Comparison of ENCODE assay signal across 10 cellular contexts in the genomic region with DNA sequence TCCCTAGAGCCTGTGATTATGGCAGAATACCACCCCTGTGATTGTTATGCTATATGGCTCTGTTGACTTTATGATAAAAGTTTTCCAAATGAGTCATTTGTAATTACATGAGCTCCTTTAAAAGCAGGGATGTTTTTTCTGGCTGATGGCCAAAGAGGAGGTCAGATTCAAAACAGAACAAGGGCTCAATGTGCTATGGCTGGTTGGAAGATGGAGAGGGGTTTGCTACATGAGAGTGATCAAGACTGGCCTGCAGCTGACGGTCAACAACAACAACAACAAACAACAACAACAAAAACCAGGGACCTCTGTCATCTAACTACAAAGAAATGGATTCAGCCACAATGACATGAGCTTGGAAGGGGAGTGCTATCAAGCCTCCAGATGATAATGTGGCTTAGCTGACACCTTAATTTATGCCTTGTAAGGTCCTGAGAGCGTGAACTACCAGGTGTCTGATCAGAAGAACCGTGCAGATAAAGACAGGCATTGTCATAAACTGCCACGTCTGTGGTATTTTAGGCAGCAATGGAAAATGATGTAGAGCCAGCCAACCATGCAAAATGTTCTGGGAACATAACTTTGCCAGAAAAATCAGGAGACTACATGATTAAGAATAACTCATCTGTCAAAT. TPM values are rescaled to one million over a fixed set of nuclear protein-coding genes. Genes with fewer than 3 reads are reported as not detected.
A peak's percentile ranks its signal among the peaks of the same experiment; 100 is the strongest.
DNase-seq lines count a peak whose midpoint lies in the region; ATAC-seq, FAIRE-seq and TF ChIP-seq lines count a peak whose summit lies in the region.
"Had no signal": no experiment of that assay in that cellular context is flagged by ENCODE, and none has a peak within 500 bp of the region (broad histone marks: within the 10 kb centered on the region; RNA-seq: fewer than 3 reads in every experiment).

No MANE protein-coding gene starts in this region.

- H3K36me3 Mint-ChIP-seq in activated T-cell treated with anti-CD3 and anti-CD28 coated beads, Interleukin-2, amount 50 U/mL, for 72 hours (ENCODE audit: insufficient read depth in 2 of 2): no peaks in the 10 kb centered on the region

- H3K9me2 ChIP-seq in SK-N-SH: no peaks in the 10 kb centered on the region

- H3K4me1 Mint-ChIP-seq in activated T-cell treated with anti-CD3 and anti-CD28 coated beads, Interleukin-2, amount 50 U/mL, for 72 hours (ENCODE audit: low read depth): no peaks in the 10 kb centered on the region

- no peaks in the 10 kb centered on the region for H3K36me3 ChIP-seq in SK-N-SH (replicated peaks in 1 of 2; ENCODE audit: control insufficient read depth in 1 of 2, insufficient read depth in 2 of 2, low read length in 1 of 2)

- H3K27me3 Mint-ChIP-seq in activated T-cell treated with anti-CD3 and anti-CD28 coated beads, Interleukin-2, amount 50 U/mL, for 72 hours (ENCODE audit: low read depth): peaks cover 12% of the 10 kb centered on the region

- H3K27me3 ChIP-seq in SK-N-SH (ENCODE audit: insufficient read depth): peaks cover 34% of the 10 kb centered on the region; the same call in 1 of the 2 replicates

- H3K27ac ChIP-seq in SK-N-SH (ENCODE audit: low read depth in 2 of 2, low read length in 1 of 2): peak overlapping the region in 1 of 2 experiments; percentile 76; a peak in 2 of 4 replicates
- H3K27ac ChIP-seq: skin epidermis had no signal

- H3K27ac Mint-ChIP-seq in activated T-cell treated with anti-CD3 and anti-CD28 coated beads, Interleukin-2, amount 50 U/mL, for 72 hours: no peak overlapping the region

- peak; percentile 89 for FAIRE-seq in islet of Langerhans (lab: Jason Lieb, UNC)
- FAIRE-seq: colon had no signal

- no peaks in the 10 kb centered on the region for H4K20me1 ChIP-seq in SK-N-SH (ENCODE audit: insufficient read depth)

- ATAC-seq in GM18868 (IDR thresholded peaks at IDR 0.05; ENCODE audit: unreplicated experiment) (no peak), HG02870 (IDR thresholded peaks at IDR 0.05; ENCODE audit: unreplicated experiment) (no peak)
- ATAC-seq in activated T-cell treated with anti-CD3 and anti-CD28 coated beads, Interleukin-2, amount 50 U/mL, for 72 hours (replicated peaks in 1 of 2): no peak

- H3K79me2 ChIP-seq in SK-N-SH (ENCODE audit: insufficient read depth): no peaks in the 10 kb centered on the region

- H3K4me3 Mint-ChIP-seq in activated T-cell treated with anti-CD3 and anti-CD28 coated beads, Interleukin-2, amount 50 U/mL, for 72 hours: no peak overlapping the region

- H3K4me1 ChIP-seq in SK-N-SH (ENCODE audit: control insufficient read depth in 1 of 2, insufficient read depth in 2 of 2, low read depth in 1 of 2, low read length in 1 of 2): peaks cover 0 to 17% of the 10 kb centered on the region in 2 experiments; a peak in 2 of 4 replicates

- no peak for TF ChIP-seq RAD21 in SK-N-SH (IDR thresholded peaks at IDR 0.05; ENCODE audit: low read length)

- H3K4me2 ChIP-seq in SK-N-SH: no peak overlapping the region

- no peak overlapping the region for H3K4me3 ChIP-seq in SK-N-SH (ENCODE audit: low read depth in 2 of 2, low read length in 1 of 2)
- H3K4me3 ChIP-seq: skin epidermis had no signal

- peak; percentile 27 for DNase-seq in AG09319 (ENCODE audit: extremely low read depth, low read depth)
- peak; percentile 80 for DNase-seq in LHCN-M2 (ENCODE audit: low read depth)
- peak; percentile 66 for DNase-seq in SK-N-SH
- no peak for DNase-seq in SIG-M5 treated with dmso at 0.1 percent for 504 hours (lab: John Stamatoyannopoulos, UW; ENCODE audit: unreplicated experiment)
- DNase-seq in activated T-cell treated with anti-CD3 and anti-CD28 coated beads, Interleukin-2, amount 50 U/mL, for 72 hours: no peak

- H3K9ac ChIP-seq in SK-N-SH: no peak overlapping the region

- H3K9me3 ChIP-seq in SK-N-SH: no peaks in the 10 kb centered on the region

- H3K9me3 Mint-ChIP-seq in activated T-cell treated with anti-CD3 and anti-CD28 coated beads, Interleukin-2, amount 50 U/mL, for 72 hours: no peaks in the 10 kb centered on the region

- CTCF ChIA-PET in SK-N-SH (lab: Yijun Ruan, JAX): interaction anchor here (1.1 to 2.2 kb wide), 2 partner anchors 10 to 123 kb away, joined by 5 to 8 read pairs; no protein-coding TSS in a partner anchor

- WGBS in SK-N-SH (ENCODE audit: low lambda C conversion rate): 24% methylated on average over 4 of the region's 4 CpGs

- peak in 1 of 2 experiments; percentile 26; a peak in 1 of 4 replicates for TF ChIP-seq EP300 in SK-N-SH (IDR thresholded peaks at IDR 0.05; ENCODE audit: borderline replicate concordance in 1 of 2, low read depth in 1 of 2, low read length in 1 of 2)

- no peak overlapping the region for H2AFZ ChIP-seq in SK-N-SH (ENCODE audit: low read depth)

- no peak for TF ChIP-seq CTCF in AG09319 (IDR thresholded peaks at IDR 0.05; ENCODE audit: low read depth, low read length)
- TF ChIP-seq CTCF in SK-N-SH (IDR thresholded peaks at IDR 0.05): no peak

- POLR2A ChIA-PET in SK-N-SH (lab: Yijun Ruan, JAX): interaction anchor here (1.0 kb wide), 1 partner anchor 96 kb away, joined by 3 read pairs; no protein-coding TSS in a partner anchor

- H3F3A ChIP-seq in SK-N-SH (replicated peaks; ENCODE audit: insufficient read depth): no peaks in the 10 kb centered on the region

TF ChIP-seq in SK-N-SH, 30 proteins besides CTCF, POLR2A, EP300 and RAD21:
- peak; percentile 70; the same call in 1 of the 2 replicates for TF ChIP-seq FOSL2 (IDR thresholded peaks at IDR 0.05; ENCODE audit: borderline replicate concordance, low read depth)
- peak; percentile 65; the same call in 1 of the 2 replicates for TF ChIP-seq TCF12 (IDR thresholded peaks at IDR 0.05)
- no peak for TF ChIP-seq CHD2 (IDR thresholded peaks at IDR 0.05; ENCODE audit: low read length, partially characterized antibody)
- TF ChIP-seq RCOR1 (IDR thresholded peaks at IDR 0.05; ENCODE audit: low read length): peak; percentile 58; the same call in 1 of the 2 replicates
- TF ChIP-seq MXI1 (IDR thresholded peaks at IDR 0.05; ENCODE audit: low read depth, low read length): no peak
- peak; percentile 86 for TF ChIP-seq NFIC (IDR thresholded peaks at IDR 0.05; ENCODE audit: borderline replicate concordance)
- TF ChIP-seq JUND (IDR thresholded peaks at IDR 0.05): peak; percentile 43
- 0 out of 2 replicates have a peak, but pooled peaks have one; percentile 29 for TF ChIP-seq GATA2 (CRISPR knock-in tag; IDR thresholded peaks at IDR 0.05)
- TF ChIP-seq POLR2AphosphoS5 (IDR thresholded peaks at IDR 0.05; ENCODE audit: low read depth, low read length): peak; percentile 27; the same call in 1 of the 2 replicates

RNA-seq across cellular contexts. Expression of gene PIWIL3, which starts 47.2 kb away (rescaled TPM):
- total RNA-seq in LHCN-M2 (2014; rRNA removed): not detected in 2 replicates
- not detected for polyA plus RNA-seq in LHCN-M2 (2012)
- polyA plus RNA-seq in SK-N-SH (2012; rRNA removed): not detected in 2 replicates
- polyA plus RNA-seq in SK-N-SH (2012; cell fraction: cytosol; rRNA removed): not detected in 2 replicates
- not detected in 2 replicates for polyA plus RNA-seq in SK-N-SH (2012; cell fraction: nucleus; rRNA removed)
- total RNA-seq in activated T-cell treated with anti-CD3 and anti-CD28 coated beads, Interleukin-2, amount 50 U/mL, for 72 hours: not detected

Comparison
In these comparisons a context has a peak if more than half of its experiments do, and no peak if none do; other contexts are left out.
1. DNase-seq: peak in AG09319 (single experiment), LHCN-M2 (single experiment) and SK-N-SH (single experiment); none in SIG-M5 treated with dmso at 0.1 percent for 504 hours (single experiment) and activated T-cell treated with anti-CD3 and anti-CD28 coated beads, Interleukin-2, amount 50 U/mL, for 72 hours (0 of 2).